3 cellular contexts compared by ENCODE assay signal in the genomic region with DNA sequence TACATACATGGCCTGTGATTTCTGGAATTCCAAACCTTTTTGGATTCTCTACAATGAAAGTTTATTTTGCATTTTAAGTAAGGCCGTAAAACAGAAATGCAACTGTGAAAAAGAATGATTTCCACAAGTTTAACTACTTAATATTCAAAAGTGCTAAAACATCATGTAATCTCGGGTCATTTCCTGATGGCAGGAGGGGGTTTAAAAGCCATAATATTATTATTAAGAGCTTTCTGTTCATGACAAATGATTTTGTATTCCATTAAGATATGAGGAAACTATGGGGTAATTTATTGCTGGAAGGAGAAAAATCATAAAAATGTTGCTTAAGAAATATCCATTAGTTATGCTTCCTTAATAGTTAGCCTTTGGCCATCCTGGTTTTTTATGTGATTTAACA.
"Had no signal": no experiment of that assay in that cellular context is flagged by ENCODE, and none has a peak within 500 bp of the region (broad histone marks: within the 10 kb centered on the region; RNA-seq: fewer than 3 reads in every experiment).

No MANE protein-coding gene starts in this region.

- DNase-seq: GDM1, GF-D8 had no signal

- H3K4me3 ChIP-seq: GM12878 had no signal

- ATAC-seq: GM12878 had no signal
